ENCODE assay signal across 18 cellular contexts in genomic region chr15:75045332-75046015, GRCh38. TPM values are rescaled to one million over a fixed set of nuclear protein-coding genes. Genes with fewer than 3 reads are reported as not detected.
DNase-seq lines count a peak whose midpoint lies in the region; ATAC-seq and TF ChIP-seq lines count a peak whose summit lies in the region.
"Had no signal": no experiment of that assay in that cellular context is flagged by ENCODE, and none has a peak within 500 bp of the region (broad histone marks: within the 10 kb centered on the region; RNA-seq: fewer than 3 reads in every experiment).

No MANE protein-coding gene starts in this region.

- intact Hi-C loops in lower lobe of right lung (cut with DNase I) = no loop called here
- intact Hi-C loops in MCF 10A (cut with micrococcal nuclease) = no loop called here

- peak; percentile 4 for ATAC-seq in stimulated activated naive CD8-positive, alpha-beta T cell treated with anti-CD3 and anti-CD28 coated beads, Interleukin-15, amount 100 ng/mL, for 72 hours
- no peak for ATAC-seq in stimulated activated naive CD8-positive, alpha-beta T cell treated with anti-CD3 and anti-CD28 coated beads, Interleukin-15, Interleukin-2, amounts not matched to agents 100 U/mL and 50 U/mL, for 24 hours
- no peak for ATAC-seq in lower lobe of right lung
- ATAC-seq in GM21381 (IDR thresholded peaks at IDR 0.05; ENCODE audit: unreplicated experiment) = no peak
- ATAC-seq: body of pancreas had no signal

- peak overlapping the region in 1 of 2 donors; percentile 7 for H3K4me3 Mint-ChIP-seq in stimulated activated naive CD8-positive, alpha-beta T cell treated with anti-CD3 and anti-CD28 coated beads, Interleukin-15, amount 100 ng/mL, for 72 hours
- H3K4me3 Mint-ChIP-seq in MCF 10A (ENCODE audit: unreplicated experiment) = no peak overlapping the region
- H3K4me3 Mint-ChIP-seq: H9 had no signal

- no peak overlapping the region for H3K27ac Mint-ChIP-seq in stimulated activated naive CD8-positive, alpha-beta T cell treated with anti-CD3 and anti-CD28 coated beads, Interleukin-15, amount 100 ng/mL, for 72 hours
- H3K27ac Mint-ChIP-seq in MCF 10A (ENCODE audit: low read depth, unreplicated experiment) = no peak overlapping the region

- no peaks in the 10 kb centered on the region for H3K27me3 ChIP-seq in SJCRH30
- no peaks in the 10 kb centered on the region for H3K27me3 ChIP-seq in lower lobe of right lung (ENCODE audit: low read depth)
- H3K27me3 ChIP-seq: body of pancreas, testis had no signal

- H3K4me1 Mint-ChIP-seq in stimulated activated naive CD8-positive, alpha-beta T cell treated with anti-CD3 and anti-CD28 coated beads, Interleukin-15, amount 100 ng/mL, for 72 hours = peaks cover 62% of the 10 kb centered on the region
- peaks cover 10% of the 10 kb centered on the region for H3K4me1 Mint-ChIP-seq in MCF 10A (ENCODE audit: insufficient read depth, unreplicated experiment)

- POLR2A ChIA-PET in MCF 10A (lab: Yijun Ruan, JAX) = interaction anchor here (0.6 to 1.4 kb wide), 3 partner anchors 22 to 158 kb away, joined by 3 to 4 read pairs (median 3); partner anchors contain the start of gene PPCDC

- H3K27me3 Mint-ChIP-seq in stimulated activated naive CD8-positive, alpha-beta T cell treated with anti-CD3 and anti-CD28 coated beads, Interleukin-15, amount 100 ng/mL, for 72 hours = no peaks in the 10 kb centered on the region
- no peaks in the 10 kb centered on the region for H3K27me3 Mint-ChIP-seq in MCF 10A (ENCODE audit: insufficient read depth, unreplicated experiment)

- CTCF ChIA-PET in MCF 10A (lab: Yijun Ruan, JAX) = interaction anchor here (0.6 to 1.5 kb wide), 5 partner anchors 8 to 155 kb away, joined by 3 to 8 read pairs (median 4); no protein-coding TSS in a partner anchor

- TF ChIP-seq CTCF in lower lobe of right lung (IDR thresholded peaks at IDR 0.05) = no peak
- no peak for TF ChIP-seq CTCF in MCF 10A (IDR thresholded peaks at IDR 0.05; ENCODE audit: unreplicated experiment)

- H3K36me3 ChIP-seq in SJCRH30 = no peaks in the 10 kb centered on the region; the same call in 1 of the 2 replicates
- no peaks in the 10 kb centered on the region for H3K36me3 ChIP-seq in lower lobe of right lung

- DNase-seq in stimulated activated naive CD8-positive, alpha-beta T cell treated with anti-CD3 and anti-CD28 coated beads, Interleukin-15, amount 100 ng/mL, for 72 hours = peak in 1 of 2 donors; percentile 25
- no peak for DNase-seq in stimulated activated naive CD8-positive, alpha-beta T cell treated with anti-CD3 and anti-CD28 coated beads, Interleukin-15, Interleukin-2, amounts not matched to agents 100 U/mL and 50 U/mL, for 24 hours
- DNase-seq in SJCRH30 (no peak), lower lobe of right lung (no peak), MCF 10A (ENCODE audit: unreplicated experiment) (no peak), SHP77 treated with DMSO at 0.1 percent for 48 hours (lab: John Stamatoyannopoulos, UW) (no peak), cortex of kidney (lab: John Stamatoyannopoulos, UW) (no peak)
- DNase-seq: activated CD4-positive, alpha-beta T cell treated with anti-CD3 and anti-CD28 coated beads for 48 hours; activated gamma-delta T cell; effector CD8-positive, alpha-beta T cell; H9; Karpas-422; NCI-H187 treated with DMSO at 0.1 percent for 48 hours; NCI-H526; stimulated activated CD4-positive, alpha-beta T cell treated with anti-CD3 and anti-CD28 coated beads, Interleukin-12 subunit alpha, Interleukin-12 subunit beta, amount 100 ng/mL, for 4 hours; testis had no signal

- no TSS peak for BruUV-seq in MCF 10A (replicated peaks; lab: Mats Ljungman, UMichigan)

- H3K4me1 ChIP-seq in SJCRH30 (peaks cover 56% of the 10 kb centered on the region), lower lobe of right lung (peaks cover 84% of the 10 kb centered on the region)

- no peak overlapping the region for H3K4me3 ChIP-seq in SJCRH30
- no peak overlapping the region for H3K4me3 ChIP-seq in lower lobe of right lung
- H3K4me3 ChIP-seq: body of pancreas, testis had no signal

- no peaks in the 10 kb centered on the region for H3K36me3 Mint-ChIP-seq in MCF 10A (ENCODE audit: insufficient read depth, unreplicated experiment)

- H3K9me3 Mint-ChIP-seq in stimulated activated naive CD8-positive, alpha-beta T cell treated with anti-CD3 and anti-CD28 coated beads, Interleukin-15, amount 100 ng/mL, for 72 hours = no peaks in the 10 kb centered on the region
- H3K9me3 Mint-ChIP-seq in MCF 10A (ENCODE audit: unreplicated experiment) = no peaks in the 10 kb centered on the region
- H3K9me3 Mint-ChIP-seq: H9 had no signal

- H3K27ac ChIP-seq in SJCRH30 (peak overlapping the region; percentile 32; the same call in 1 of the 2 replicates), lower lobe of right lung (peak overlapping the region; percentile 86)

- H3K9me3 ChIP-seq in SJCRH30 (replicated peaks) = no peaks in the 10 kb centered on the region
- no peaks in the 10 kb centered on the region for H3K9me3 ChIP-seq in lower lobe of right lung
- H3K9me3 ChIP-seq: body of pancreas, testis had no signal

RNA-seq across cellular contexts. Expression of gene PPCDC, which starts 22.1 kb away (rescaled TPM):
- total RNA-seq in SJCRH30 (2014; rRNA removed; shearing (Covaris generic)) = 21.5 and 25.5 TPM in 2 replicates
- total RNA-seq in lower lobe of right lung (11.2 TPM), MCF 10A (2022) (20.3 and 25.1 TPM in 2 replicates)

RNA-seq across cellular contexts. Expression of gene SCAMP5, which starts 50.1 kb away (rescaled TPM):
- total RNA-seq in SJCRH30 (2014; rRNA removed; shearing (Covaris generic)) = 13.5 and 14.4 TPM in 2 replicates
- total RNA-seq in lower lobe of right lung (1.9 TPM), MCF 10A (2022) (0.54 and 0.96 TPM in 2 replicates)
